ENCODE assay signal across 13 cellular contexts in genomic region chr6:126337323-126337722, GRCh38. TPM values are rescaled to one million over a fixed set of nuclear protein-coding genes. Genes with fewer than 3 reads are reported as not detected.
DNase-seq lines count a peak whose midpoint lies in the region; ATAC-seq and TF ChIP-seq lines count a peak whose summit lies in the region.
"Had no signal": no experiment of that assay in that cellular context is flagged by ENCODE, and none has a peak within 500 bp of the region (broad histone marks: within the 10 kb centered on the region; RNA-seq: fewer than 3 reads in every experiment).

No MANE protein-coding gene starts in this region.

- H3K4me3 ChIP-seq in HL-60 (replicated peaks; ENCODE audit: insufficient read depth, low read length) (no peak overlapping the region), adrenal gland (no peak overlapping the region), hepatocyte (no peak overlapping the region), upper lobe of right lung (no peak overlapping the region)
- H3K4me3 ChIP-seq: dorsolateral prefrontal cortex, transverse colon had no signal

- peaks cover 10% of the 10 kb centered on the region for H3K4me1 Mint-ChIP-seq in activated naive CD8-positive, alpha-beta T cell treated with anti-CD3 and anti-CD28 coated beads, Interleukin-2, amount 50 U/mL, for 24 hours

- H3K27ac Mint-ChIP-seq in activated naive CD8-positive, alpha-beta T cell treated with anti-CD3 and anti-CD28 coated beads, Interleukin-2, amount 50 U/mL, for 24 hours: no peak overlapping the region

- peaks cover 11% of the 10 kb centered on the region for H3K79me2 ChIP-seq in hepatocyte

- ATAC-seq in upper lobe of right lung: peak; percentile 67
- no peak for ATAC-seq in activated naive CD8-positive, alpha-beta T cell treated with anti-CD3 and anti-CD28 coated beads, Interleukin-2, amount 50 U/mL, for 24 hours

- H3K9me3 ChIP-seq in adrenal gland (replicated peaks in 1 of 3) (no peaks in the 10 kb centered on the region), hepatocyte (ENCODE audit: low read depth) (no peaks in the 10 kb centered on the region), upper lobe of right lung (no peaks in the 10 kb centered on the region)
- H3K9me3 ChIP-seq: transverse colon had no signal

- DNase-seq in HL-60 (ENCODE audit: low read depth in 1 of 2, low spot score in 1 of 2) (peak; percentile 82 to 86), adrenal gland (peak; percentile 22 to 68 (median 50)), hepatocyte (ENCODE audit: low spot score) (peak; percentile 26), upper lobe of right lung (no peak), NCI-H1436 treated with DMSO at 0.1 percent for 48 hours (lab: John Stamatoyannopoulos, UW) (no peak), kidney glomerular epithelial cell (lab: John Stamatoyannopoulos, UW) (no peak)
- DNase-seq in activated naive CD8-positive, alpha-beta T cell treated with anti-CD3 and anti-CD28 coated beads, Interleukin-2, amount 50 U/mL, for 24 hours: no peak
- DNase-seq: activated CD4-positive, CD25-positive, alpha-beta regulatory T cell; activated gamma-delta T cell treated with Interleukin-2 at 50 U/mL for 16 hours; EL; NCI-H1417 treated with DMSO at 0.1 percent for 48 hours; transverse colon had no signal

- no peaks in the 10 kb centered on the region for H4K20me1 ChIP-seq in hepatocyte (ENCODE audit: insufficient read depth, poor library complexity, severe bottlenecking)

- H3K36me3 ChIP-seq in adrenal gland (replicated peaks in 1 of 2) (no peaks in the 10 kb centered on the region), hepatocyte (replicated peaks; ENCODE audit: insufficient read depth, low read depth) (no peaks in the 10 kb centered on the region), upper lobe of right lung (no peaks in the 10 kb centered on the region)
- H3K36me3 ChIP-seq: transverse colon had no signal

- intact Hi-C loops in adrenal gland (cut with DNase I): no loop called here
- intact Hi-C loops in upper lobe of right lung (cut with DNase I): no loop called here

- H3K4me3 Mint-ChIP-seq in activated naive CD8-positive, alpha-beta T cell treated with anti-CD3 and anti-CD28 coated beads, Interleukin-2, amount 50 U/mL, for 24 hours: no peak overlapping the region

- H3K27ac ChIP-seq in HL-60 (replicated peaks) (no peak overlapping the region), adrenal gland (no peak overlapping the region), hepatocyte (no peak overlapping the region), upper lobe of right lung (no peak overlapping the region)
- H3K27ac ChIP-seq: dorsolateral prefrontal cortex, transverse colon had no signal

- WGBS in adrenal gland, 4 donors: 23 to 41% (median 34%) methylated on average over 3 of the region's 3 CpGs
- WGBS in hepatocyte (ENCODE audit: low lambda C conversion rate, missing lambda C conversion rate): 74% methylated on average over 3 of the region's 3 CpGs

- H2AFZ ChIP-seq in hepatocyte: no peak overlapping the region

- no peak for TF ChIP-seq POLR2A in adrenal gland (IDR thresholded peaks at IDR 0.05)

- no peaks in the 10 kb centered on the region for H3K36me3 Mint-ChIP-seq in activated naive CD8-positive, alpha-beta T cell treated with anti-CD3 and anti-CD28 coated beads, Interleukin-2, amount 50 U/mL, for 24 hours (ENCODE audit: low read depth)

- H3K9me2 ChIP-seq in hepatocyte (replicated peaks; ENCODE audit: insufficient read depth): no peaks in the 10 kb centered on the region

- no peaks in the 10 kb centered on the region for H3K27me3 Mint-ChIP-seq in activated naive CD8-positive, alpha-beta T cell treated with anti-CD3 and anti-CD28 coated beads, Interleukin-2, amount 50 U/mL, for 24 hours

- H3K27me3 ChIP-seq in HL-60 (ENCODE audit: insufficient read depth, poor library complexity, severe bottlenecking) (no peaks in the 10 kb centered on the region), adrenal gland (no peaks in the 10 kb centered on the region), hepatocyte (no peaks in the 10 kb centered on the region), upper lobe of right lung (no peaks in the 10 kb centered on the region)
- H3K27me3 ChIP-seq: dorsolateral prefrontal cortex, transverse colon had no signal

- H3K9me3 Mint-ChIP-seq in activated naive CD8-positive, alpha-beta T cell treated with anti-CD3 and anti-CD28 coated beads, Interleukin-2, amount 50 U/mL, for 24 hours: no peaks in the 10 kb centered on the region

- TF ChIP-seq CTCF in HL-60 (IDR thresholded peaks at IDR 0.05; ENCODE audit: insufficient read depth, low read length) (no peak), adrenal gland (IDR thresholded peaks at IDR 0.05) (no peak), hepatocyte (IDR thresholded peaks at IDR 0.05; ENCODE audit: poor library complexity) (no peak), upper lobe of right lung (IDR thresholded peaks at IDR 0.05) (no peak)

- peaks cover 4 to 17% of the 10 kb centered on the region in 2 donors for H3K4me1 ChIP-seq in adrenal gland (replicated peaks in 1 of 2)
- no peaks in the 10 kb centered on the region for H3K4me1 ChIP-seq in hepatocyte (ENCODE audit: insufficient read depth)
- H3K4me1 ChIP-seq in upper lobe of right lung: peaks cover 16% of the 10 kb centered on the region

- H3K4me2 ChIP-seq in hepatocyte: no peak overlapping the region

RNA-seq across cellular contexts. Expression of gene CENPW, which starts 2.6 kb away (rescaled TPM):
- 1 to 10 TPM in 7 of 8 donors, not detected in 1; 1.1 to 7.4 (median 3.5) TPM for total RNA-seq in adrenal gland
- polyA plus RNA-seq in adrenal gland: 10 to 100 TPM in 1 of 3 donors, 1 to 10 TPM in 2; 4.3 to 11.5 (median 9.8) TPM
- 1.8 and 7.3 TPM in 2 replicates for total RNA-seq in hepatocyte
- polyA plus RNA-seq in hepatocyte: 21.8 and 22.8 TPM in 2 replicates
- 5.1 TPM for total RNA-seq in upper lobe of right lung

Comparison
In these comparisons a context has a peak if more than half of its experiments do, and no peak if none do; other contexts are left out.
1. DNase-seq: peak in HL-60 (2 of 2), adrenal gland (7 of 7) and hepatocyte (single experiment); none in upper lobe of right lung (single experiment), activated naive CD8-positive, alpha-beta T cell treated with anti-CD3 and anti-CD28 coated beads, Interleukin-2, amount 50 U/mL, for 24 hours (single experiment), NCI-H1436 treated with DMSO at 0.1 percent for 48 hours (single experiment) and kidney glomerular epithelial cell (single experiment).